ENCODE assay signal across 25 cellular contexts in genomic region chr22:28239941-28240340, GRCh38.
"Had no signal": no experiment of that assay in that cellular context is flagged by ENCODE, and none has a peak within 500 bp of the region (broad histone marks: within the 10 kb centered on the region; RNA-seq: fewer than 3 reads in every experiment).

No MANE protein-coding gene starts in this region.

- H3K4me3 ChIP-seq: esophagus muscularis mucosa had no signal

- H3K27me3 ChIP-seq: esophagus muscularis mucosa had no signal

- DNase-seq: activated CD4-positive, alpha-beta memory T cell treated with anti-CD3 and anti-CD28 coated beads for 36 hours; activated CD4-positive, alpha-beta T cell treated with anti-CD3 and anti-CD28 coated beads for 36 hours; activated CD4-positive, alpha-beta T cell treated with anti-CD3 and anti-CD28 coated beads, Interleukin-2, amount 10 ng/mL, durations not matched to agents 24 days and 14 days; activated CD4-positive, CD25-positive, alpha-beta regulatory T cell; activated CD4-positive, CD25-positive, alpha-beta regulatory T cell treated with anti-CD3 and anti-CD28 coated beads, Interleukin-2, amount 50 U/mL, for 72 hours; activated CD8-positive, alpha-beta memory T cell treated with anti-CD3 and anti-CD28 coated beads, Interleukin-2, amount 10 ng/mL, durations not matched to agents 7 days and 5 days; activated CD8-positive, alpha-beta memory T cell treated with anti-CD3 and anti-CD28 coated beads, Interleukin-2, amount 50 U/mL, for 4 hours; activated CD8-positive, alpha-beta T cell treated with anti-CD3 and anti-CD28 coated beads, Interleukin-2, amount 10 ng/mL, durations not matched to agents 7 days and 5 days; activated effector memory CD4-positive, alpha-beta T cell treated with anti-CD3 and anti-CD28 coated beads, Interleukin-2, amount 50 U/mL, for 16 hours; activated naive CD4-positive, alpha-beta T cell treated with anti-CD3 and anti-CD28 coated beads for 36 hours; activated naive CD8-positive, alpha-beta T cell treated with anti-CD3 and anti-CD28 coated beads for 36 hours; activated naive CD8-positive, alpha-beta T cell treated with anti-CD3 and anti-CD28 coated beads, Interleukin-2, amount 50 U/mL, for 24 hours; activated T-cell treated with anti-CD3 and anti-CD28 coated beads, Interleukin-2, amount 50 U/mL, for 1 hour; activated T-cell treated with anti-CD3 and anti-CD28 coated beads, Interleukin-2, amount 50 U/mL, for 48 hours; amniotic stem cell; anterior cingulate cortex; caudate nucleus; cortex of kidney; dermis blood vessel endothelial cell; effector CD4-positive, alpha-beta T cell; effector memory CD8-positive, alpha-beta T cell; erythroblast; head of caudate nucleus; T-helper 2 cell had no signal

- H3K9me3 ChIP-seq: esophagus muscularis mucosa had no signal

- ATAC-seq: activated CD4-positive, alpha-beta T cell treated with anti-CD3 and anti-CD28 coated beads for 36 hours; activated CD8-positive, alpha-beta memory T cell treated with anti-CD3 and anti-CD28 coated beads, Interleukin-2, amount 10 ng/mL, durations not matched to agents 7 days and 5 days; activated CD8-positive, alpha-beta T cell treated with anti-CD3 and anti-CD28 coated beads, Interleukin-2, amount 10 ng/mL, durations not matched to agents 7 days and 5 days; activated naive CD8-positive, alpha-beta T cell treated with anti-CD3 and anti-CD28 coated beads, Interleukin-2, amount 50 U/mL, for 24 hours; effector memory CD8-positive, alpha-beta T cell had no signal

- H3K36me3 ChIP-seq: esophagus muscularis mucosa had no signal

- H3K27ac ChIP-seq: esophagus muscularis mucosa had no signal
